8 cellular contexts compared by ENCODE assay signal in the genomic region with DNA sequence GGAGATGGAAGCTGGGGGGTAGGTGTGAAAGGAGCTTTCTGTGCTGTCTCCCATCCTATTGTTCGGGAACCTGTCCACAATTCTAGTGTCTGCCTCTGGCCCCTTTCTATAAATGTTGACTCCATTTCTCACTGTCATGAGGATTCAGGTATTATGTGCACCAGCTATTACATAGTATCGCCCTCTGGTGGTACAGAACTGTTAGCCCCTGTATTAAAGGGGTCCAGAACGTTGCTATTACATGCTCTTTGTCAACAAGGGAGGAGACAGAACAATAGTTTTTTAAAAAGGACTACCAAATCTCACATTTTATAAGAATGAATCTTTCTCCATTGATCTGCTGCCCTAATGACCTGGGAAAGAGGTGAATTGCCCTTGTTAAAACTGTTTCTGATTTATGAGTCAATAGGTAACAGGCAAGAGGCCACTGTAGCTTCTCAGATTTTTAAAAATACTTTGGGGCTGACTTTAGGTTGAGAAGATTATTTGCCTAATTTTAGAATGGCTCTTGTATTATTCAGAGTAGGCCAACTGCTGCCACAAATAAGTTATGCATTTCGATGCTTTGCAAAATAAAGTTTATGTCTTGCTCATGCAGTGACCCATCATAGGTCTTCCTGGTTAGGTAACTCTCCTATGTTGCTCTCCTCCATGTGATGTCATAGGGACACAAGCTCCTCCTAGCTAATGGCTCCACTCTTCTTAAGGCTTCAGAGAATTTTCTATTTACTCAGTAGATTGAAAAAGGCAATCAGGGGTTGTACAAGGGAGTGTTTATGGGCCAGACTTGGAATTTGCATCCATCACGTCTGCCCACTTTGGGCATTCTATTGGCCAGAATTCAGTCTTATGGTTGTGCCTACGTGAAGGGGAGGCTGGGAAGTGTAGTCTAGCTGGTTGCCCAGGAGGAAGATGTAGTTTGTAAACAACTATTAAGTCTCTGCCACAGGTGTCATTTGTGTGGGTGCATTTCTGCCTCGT. TPM values are rescaled to one million over a fixed set of nuclear protein-coding genes. Genes with fewer than 3 reads are reported as not detected.
DNase-seq lines count a peak whose midpoint lies in the region; ATAC-seq and TF ChIP-seq lines count a peak whose summit lies in the region.

No MANE protein-coding gene starts in this region.

- no peaks in the 10 kb centered on the region for H3K27me3 ChIP-seq in dorsolateral prefrontal cortex
- H3K27me3 ChIP-seq in naive thymus-derived CD4-positive, alpha-beta T cell (ENCODE audit: control insufficient read depth in 2 of 2, insufficient read depth in 2 of 2, low read length in 2 of 2) = no peaks in the 10 kb centered on the region

- H3K36me3 Mint-ChIP-seq in naive thymus-derived CD4-positive, alpha-beta T cell = peaks cover 0 to 7% (median 3%) of the 10 kb centered on the region in 5 donors

- CTCF ChIA-PET in naive thymus-derived CD4-positive, alpha-beta T cell (lab: Charles Lee) = interaction anchor here (0.7 to 2.0 kb wide), 7 partner anchors 24 to 266 kb away, joined by 3 to 11 read pairs (median 4); no protein-coding TSS in a partner anchor

- peak; percentile 36 for DNase-seq in activated CD4-positive, alpha-beta T cell treated with anti-CD3 and anti-CD28 coated beads for 48 hours
- DNase-seq in activated CD4-positive, alpha-beta T cell treated with anti-CD3 and anti-CD28 coated beads for 1 hour = no peak
- DNase-seq in HuH-7.5 (ENCODE audit: low spot score) = peak; percentile 38
- peak; percentile 59 for DNase-seq in RKO (ENCODE audit: low spot score)
- no peak for DNase-seq in dorsolateral prefrontal cortex
- DNase-seq in naive thymus-derived CD4-positive, alpha-beta T cell = peak in 7 of 9 donors; percentile 4 to 57 (median 31)
- no peak for DNase-seq in globus pallidus (ENCODE audit: low spot score)

- POLR2A ChIA-PET in naive thymus-derived CD4-positive, alpha-beta T cell (lab: Charles Lee) = no interaction called here

- H3K36me3 ChIP-seq in naive thymus-derived CD4-positive, alpha-beta T cell (ENCODE audit: control insufficient read depth in 2 of 3, insufficient read depth in 3 of 3, low read length in 3 of 3) = no peaks in the 10 kb centered on the region

- H3K27me3 Mint-ChIP-seq in naive thymus-derived CD4-positive, alpha-beta T cell = peaks cover 7 to 25% (median 13%) of the 10 kb centered on the region in 5 donors

- TF ChIP-seq CTCF in dorsolateral prefrontal cortex (IDR thresholded peaks at IDR 0.05 in 54 of 56, conservative IDR thresholded peaks at IDR 0.05 in 2 of 56; ENCODE audit: low read depth in 1 of 56, partially characterized antibody in 56 of 56) = peak in 55 of 56 donors; percentile 12 to 54 (median 40)

- no peaks in the 10 kb centered on the region for H3K9me3 ChIP-seq in naive thymus-derived CD4-positive, alpha-beta T cell (ENCODE audit: control insufficient read depth in 2 of 3, low read length in 3 of 3)

- H3K4me1 ChIP-seq in naive thymus-derived CD4-positive, alpha-beta T cell (ENCODE audit: control insufficient read depth in 2 of 2, insufficient read depth in 2 of 2, low read length in 2 of 2) = peaks cover 0 to 6% of the 10 kb centered on the region in 2 donors

- H3K4me3 Mint-ChIP-seq in naive thymus-derived CD4-positive, alpha-beta T cell = peak overlapping the region in 1 of 10 donors; percentile 79

- H3K9me3 Mint-ChIP-seq in naive thymus-derived CD4-positive, alpha-beta T cell = peaks cover 0 to 15% (median 5%) of the 10 kb centered on the region in 11 donors

- intact Hi-C loops in dorsolateral prefrontal cortex (cut with DNase I) = no loop called here
- intact Hi-C loops in naive thymus-derived CD4-positive, alpha-beta T cell (cut with micrococcal nuclease) = loop anchor here (1.0 to 5.0 kb wide), 4 partner anchors 27 to 66 kb away; a partner anchor contains a TSS

- no peak overlapping the region for H3K4me3 ChIP-seq in dorsolateral prefrontal cortex
- H3K4me3 ChIP-seq in naive thymus-derived CD4-positive, alpha-beta T cell (ENCODE audit: low read length) = no peak overlapping the region

- peak overlapping the region in 1 of 59 donors; percentile 28 for H3K27ac ChIP-seq in dorsolateral prefrontal cortex
- no peak overlapping the region for H3K27ac ChIP-seq in naive thymus-derived CD4-positive, alpha-beta T cell (ENCODE audit: low read depth, low read length)

- peak overlapping the region in 3 of 9 donors; percentile 14 to 92 (median 48) for H3K27ac Mint-ChIP-seq in naive thymus-derived CD4-positive, alpha-beta T cell

- H3K4me1 Mint-ChIP-seq in naive thymus-derived CD4-positive, alpha-beta T cell = peaks cover 0 to 28% (median 6%) of the 10 kb centered on the region in 7 donors

- ATAC-seq in GM21447 (IDR thresholded peaks at IDR 0.05; ENCODE audit: unreplicated experiment) = peak; percentile 73
- ATAC-seq in naive thymus-derived CD4-positive, alpha-beta T cell = peak; percentile 88

RNA-seq across cellular contexts. Expression of a gene that starts 20.8 kb away (rescaled TPM):
- total RNA-seq in dorsolateral prefrontal cortex = under 1 TPM in 7 of 120 experiments, not detected in 113; 0.13 to 0.20 (median 0.15) TPM
- total RNA-seq in naive thymus-derived CD4-positive, alpha-beta T cell = under 1 TPM in 2 of 5 experiments, not detected in 3; 0.16 to 0.59 TPM
- polyA plus RNA-seq in naive thymus-derived CD4-positive, alpha-beta T cell = not detected

RNA-seq across cellular contexts. Expression of a gene that starts 25.8 kb away (rescaled TPM):
- total RNA-seq in dorsolateral prefrontal cortex = under 1 TPM in 17 of 120 experiments, not detected in 103; 0.08 to 0.23 (median 0.12) TPM
- 1 to 10 TPM in 1 of 5 experiments, under 1 TPM in 2, not detected in 2; 0.05 to 1.1 (median 0.08) TPM for total RNA-seq in naive thymus-derived CD4-positive, alpha-beta T cell
- polyA plus RNA-seq in naive thymus-derived CD4-positive, alpha-beta T cell = not detected

RNA-seq across cellular contexts. Expression of a gene that starts 27.4 kb away (rescaled TPM):
- 100 to 1,000 TPM in 119 of 120 experiments, 10 to 100 TPM in 1; 95.0 to 158 (median 124) TPM for total RNA-seq in dorsolateral prefrontal cortex
- total RNA-seq in naive thymus-derived CD4-positive, alpha-beta T cell = 100 to 1,000 TPM; 109 to 288 (median 140) TPM
- 100 to 1,000 TPM; 123 to 133 TPM for polyA plus RNA-seq in naive thymus-derived CD4-positive, alpha-beta T cell

Comparison
In these comparisons a context has a peak if more than half of its experiments do, and no peak if none do; other contexts are left out.
1. DNase-seq: peak in activated CD4-positive, alpha-beta T cell treated with anti-CD3 and anti-CD28 coated beads for 48 hours (single experiment), HuH-7.5 (single experiment), RKO (single experiment) and naive thymus-derived CD4-positive, alpha-beta T cell (7 of 9); none in activated CD4-positive, alpha-beta T cell treated with anti-CD3 and anti-CD28 coated beads for 1 hour (single experiment), dorsolateral prefrontal cortex (0 of 10) and globus pallidus (single experiment).
2. intact Hi-C loops: an anchor here in naive thymus-derived CD4-positive, alpha-beta T cell (1.0 to 5.0 kb wide); none called in dorsolateral prefrontal cortex.